In the genomic region with DNA sequence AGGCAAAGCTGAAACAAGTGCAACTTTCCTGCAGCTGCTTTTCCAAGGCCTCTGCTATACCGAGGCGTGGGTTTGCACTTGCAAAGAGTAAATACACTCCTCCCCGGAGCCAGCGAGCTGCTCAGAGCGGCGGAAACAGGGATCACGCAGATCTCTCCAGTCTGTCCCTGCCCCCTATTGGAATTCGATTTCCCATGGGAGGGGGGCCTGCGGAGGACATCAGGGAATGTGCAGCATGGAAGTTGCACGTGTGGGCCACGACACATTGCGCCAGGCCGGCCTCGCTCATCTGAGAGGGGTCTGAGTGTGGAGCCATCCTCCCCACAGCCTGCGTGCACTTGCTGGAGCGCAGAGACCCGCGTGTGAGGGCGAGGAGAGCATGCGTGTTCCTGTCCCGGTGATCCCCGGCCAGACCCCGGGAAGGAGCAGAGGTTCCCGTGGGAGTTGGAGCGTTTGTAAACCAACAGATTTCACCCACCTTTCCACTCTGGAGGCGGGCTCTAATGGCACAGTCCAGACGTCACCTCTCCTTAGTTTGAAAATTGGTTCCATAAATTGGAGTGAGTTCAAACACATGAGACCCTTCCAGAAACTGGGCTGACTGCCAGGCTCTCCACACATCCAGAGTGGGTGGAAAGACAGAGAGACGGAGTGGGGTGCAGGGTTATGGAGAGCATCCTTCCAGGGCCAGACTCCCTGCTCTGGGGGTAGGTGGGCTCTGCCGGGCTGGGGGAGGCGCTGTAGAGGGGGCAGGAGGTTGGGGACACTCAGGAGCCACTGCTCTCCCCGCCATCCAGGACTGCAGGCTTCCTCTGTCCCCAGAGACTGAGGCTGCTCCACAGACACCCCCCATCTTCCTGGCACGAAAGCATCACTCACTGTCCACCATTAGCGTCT, we compare ENCODE assay signal across 20 cellular contexts.
A peak's percentile ranks its signal among the peaks of the same experiment; 100 is the strongest.
DNase-seq lines count a peak whose midpoint lies in the region; ATAC-seq and TF ChIP-seq lines count a peak whose summit lies in the region.
"Had no signal": no experiment of that assay in that cellular context is flagged by ENCODE, and none has a peak within 500 bp of the region (broad histone marks: within the 10 kb centered on the region; RNA-seq: fewer than 3 reads in every experiment).

No MANE protein-coding gene starts in this region.

- H3K36me3 ChIP-seq in left ventricle myocardium inferior (no peaks in the 10 kb centered on the region), right lobe of liver (no peaks in the 10 kb centered on the region), thyroid gland (no peaks in the 10 kb centered on the region)
- H3K36me3 ChIP-seq: tibial nerve had no signal

- H3K27me3 ChIP-seq in right cardiac atrium (ENCODE audit: control insufficient read depth, insufficient read depth), result no peaks in the 10 kb centered on the region
- H3K27me3 ChIP-seq in left ventricle myocardium inferior (ENCODE audit: low read depth), result no peaks in the 10 kb centered on the region
- H3K27me3 ChIP-seq in right lobe of liver, result no peaks in the 10 kb centered on the region
- H3K27me3 ChIP-seq in thyroid gland, result no peaks in the 10 kb centered on the region
- H3K27me3 ChIP-seq: tibial nerve had no signal

- H3K4me3 ChIP-seq in right cardiac atrium (ENCODE audit: low read length), result no peak overlapping the region
- no peak overlapping the region for H3K4me3 ChIP-seq in left ventricle myocardium inferior
- no peak overlapping the region for H3K4me3 ChIP-seq in right lobe of liver
- H3K4me3 ChIP-seq in thyroid gland (replicated peaks in 1 of 3), result no peak overlapping the region
- H3K4me3 ChIP-seq: skin epidermis, tibial nerve had no signal

- DNase-seq in right cardiac atrium, result peak in 2 of 3 donors; percentile 44 to 59
- no peak for DNase-seq in left ventricle myocardium inferior
- DNase-seq in NCI-H2171 (lab: John Stamatoyannopoulos, UW), result peak; percentile 54
- peak; percentile 63 to 67 (median 66) for DNase-seq in right lobe of liver
- peak; percentile 62 to 77 for DNase-seq in thyroid gland
- DNase-seq in 8988T, result no peak
- no peak for DNase-seq in NCI-H1930 (lab: John Stamatoyannopoulos, UW)
- DNase-seq in NCI-H1436 treated with DMSO at 0.1 percent for 48 hours (lab: John Stamatoyannopoulos, UW), result no peak
- DNase-seq: activated CD4-positive, alpha-beta T cell treated with anti-CD3 and anti-CD28 coated beads for 36 hours; CD8-positive, alpha-beta memory T cell; effector memory CD8-positive, alpha-beta T cell; MM.1S; NCI-H2029 treated with DMSO at 0.1 percent for 48 hours; NCI-H524; stimulated activated CD4-positive, alpha-beta T cell treated with anti-CD3 and anti-CD28 coated beads, Interleukin-2, amount 100 ng/mL, for 48 hours; stimulated activated naive CD4-positive, alpha-beta T cell treated with Interleukin-2 at 50 U/mL for 16 hours had no signal

- no peak for TF ChIP-seq CTCF in left ventricle myocardium inferior (IDR thresholded peaks at IDR 0.05; ENCODE audit: borderline replicate concordance)
- TF ChIP-seq CTCF in right lobe of liver (IDR thresholded peaks at IDR 0.05), result no peak
- no peak for TF ChIP-seq CTCF in thyroid gland (IDR thresholded peaks at IDR 0.05)

- peak; percentile 29 for TF ChIP-seq POLR2A in right lobe of liver (IDR thresholded peaks at IDR 0.05)
- no peak for TF ChIP-seq POLR2A in thyroid gland (IDR thresholded peaks at IDR 0.05)

- 54% methylated on average over 33 of the region's 33 CpGs for WGBS in right cardiac atrium
- WGBS in right lobe of liver (ENCODE audit: insufficient coverage, low coverage, low lambda C conversion rate, missing lambda C conversion rate), result 36% methylated on average over 7 of the region's 33 CpGs
- 40 to 43% methylated on average over 24 to 33 of the region's 33 CpGs for WGBS in thyroid gland, 2 donors

- intact Hi-C loops in right cardiac atrium (cut with DNase I), result no loop called here
- intact Hi-C loops in left ventricle myocardium inferior (cut with micrococcal nuclease), result no loop called here
- intact Hi-C loops in right lobe of liver (cut with DNase I), result no loop called here
- intact Hi-C loops in thyroid gland (cut with DNase I), result no loop called here

- H3K4me1 ChIP-seq in right cardiac atrium (ENCODE audit: control insufficient read depth, insufficient read depth, low read length) (no peaks in the 10 kb centered on the region), left ventricle myocardium inferior (peaks cover 25% of the 10 kb centered on the region), right lobe of liver (peaks cover 0 to 60% (median 22%) of the 10 kb centered on the region in 4 donors), thyroid gland (peaks cover 20 to 31% of the 10 kb centered on the region in 2 donors)
- H3K4me1 ChIP-seq: parathyroid adenoma had no signal

- ATAC-seq in right cardiac atrium (no peak), right lobe of liver (peak; percentile 43 to 58 (median 46))
- ATAC-seq: activated CD4-positive, alpha-beta T cell treated with anti-CD3 and anti-CD28 coated beads for 36 hours; activated naive CD4-positive, alpha-beta T cell treated with anti-CD3 and anti-CD28 coated beads, Interleukin-2, amount 50 U/mL, for 72 hours; effector memory CD8-positive, alpha-beta T cell had no signal

- H3K27ac ChIP-seq in right cardiac atrium (ENCODE audit: low read length), result no peak overlapping the region
- no peak overlapping the region for H3K27ac ChIP-seq in left ventricle myocardium inferior (replicated peaks)
- H3K27ac ChIP-seq in right lobe of liver, result peak overlapping the region in 2 of 3 donors; percentile 46 to 47
- H3K27ac ChIP-seq in thyroid gland, result peak overlapping the region; percentile 44 to 54 (median 52)
- H3K27ac ChIP-seq: parathyroid adenoma, skin epidermis, tibial nerve had no signal

- H3K9me3 ChIP-seq in right cardiac atrium (ENCODE audit: control insufficient read depth, low read length) (no peaks in the 10 kb centered on the region), left ventricle myocardium inferior (replicated peaks) (no peaks in the 10 kb centered on the region), right lobe of liver (no peaks in the 10 kb centered on the region), thyroid gland (no peaks in the 10 kb centered on the region)
- H3K9me3 ChIP-seq: tibial nerve had no signal

Comparison
In these comparisons a context has a peak if more than half of its experiments do, and no peak if none do; other contexts are left out.
1. DNase-seq: peak in right cardiac atrium (2 of 3), NCI-H2171 (single experiment), right lobe of liver (3 of 3) and thyroid gland (2 of 2); none in left ventricle myocardium inferior (single experiment), 8988T (single experiment), NCI-H1930 (0 of 2) and NCI-H1436 treated with DMSO at 0.1 percent for 48 hours (single experiment).
2. ATAC-seq: peak in right lobe of liver (4 of 4); none in right cardiac atrium (0 of 2).
3. H3K27ac ChIP-seq: peak in right lobe of liver (2 of 3) and thyroid gland (3 of 3); none in right cardiac atrium (single experiment) and left ventricle myocardium inferior (single experiment).